ENCODE assay signal across 15 cellular contexts in the genomic region with DNA sequence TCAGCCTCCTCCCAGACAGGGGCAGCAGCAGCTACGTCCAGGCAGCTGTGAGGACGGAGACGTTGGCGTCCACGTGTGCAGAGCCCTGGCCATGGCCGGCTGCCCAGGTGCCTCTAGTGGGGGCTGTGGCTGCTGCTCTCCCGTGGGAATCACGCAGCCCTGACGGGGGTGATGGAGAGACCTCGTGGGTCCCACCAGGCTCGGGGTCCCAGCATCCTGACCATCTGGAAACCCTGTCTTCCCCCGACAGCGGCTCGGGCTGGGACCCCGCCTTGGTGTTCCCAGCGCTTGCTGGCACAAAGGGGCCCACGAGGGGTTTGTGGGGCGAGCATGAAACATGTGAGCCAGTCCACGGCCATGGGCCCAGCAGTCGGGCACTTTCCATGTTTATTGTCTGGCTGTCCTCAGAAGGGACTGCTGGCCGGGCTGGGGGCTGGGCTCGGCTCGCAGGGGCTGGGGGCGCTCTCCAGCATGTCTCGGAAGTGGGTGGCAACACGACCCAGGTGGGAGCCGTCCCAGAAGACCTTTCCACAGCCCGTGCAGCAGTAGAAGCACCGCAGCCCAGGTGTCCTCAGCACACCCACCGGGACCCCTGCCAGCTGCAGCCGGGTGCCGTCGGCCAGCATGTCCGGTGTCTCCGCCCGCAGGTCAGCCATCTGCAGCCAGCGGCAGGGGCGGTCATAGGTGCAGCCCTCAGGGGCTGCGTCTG. TPM values are rescaled to one million over a fixed set of nuclear protein-coding genes. Genes with fewer than 3 reads are reported as not detected.
DNase-seq lines count a peak whose midpoint lies in the region; TF ChIP-seq lines count a peak whose summit lies in the region.
"Had no signal": no experiment of that assay in that cellular context is flagged by ENCODE, and none has a peak within 500 bp of the region (broad histone marks: within the 10 kb centered on the region; RNA-seq: fewer than 3 reads in every experiment).

No MANE protein-coding gene starts in this region.

- intact Hi-C loops in transverse colon (cut with DNase I; ENCODE audit: low total_unique reads): no loop called here

- H3K36me3 ChIP-seq in transverse colon (no peaks in the 10 kb centered on the region), tibial nerve (no peaks in the 10 kb centered on the region)

- in situ Hi-C loops in transverse colon (cut with MboI; ENCODE audit: low pct_ligation_motif_present in 1 of 4, low pct_unique_long_range_greater_than_20kb in 1 of 4, low sequenced_read_pairs in 3 of 4): no loop called here

- peak overlapping the region in 1 of 2 donors; percentile 80 for H3K27ac ChIP-seq in coronary artery
- H3K27ac ChIP-seq in transverse colon: peak overlapping the region; percentile 86 to 98 (median 96)
- peak overlapping the region in 2 of 4 donors; percentile 64 to 86 for H3K27ac ChIP-seq in tibial nerve
- H3K27ac ChIP-seq: SK-N-MC had no signal

- 17% methylated on average over 32 of the region's 39 CpGs; no CpG with 5 or more reads in 1 of the 2 donors for WGBS in transverse colon (ENCODE audit: low coverage in 1 of 2), 2 donors
- 29 to 57% methylated on average over 16 to 23 of the region's 39 CpGs for whole genome bisulfite sequencing in tibial nerve, 2 donors

- H3K4me1 ChIP-seq in transverse colon (peaks cover 34 to 75% (median 69%) of the 10 kb centered on the region in 4 donors), tibial nerve (peaks cover 0 to 59% (median 33%) of the 10 kb centered on the region in 4 donors)

- H3K9me3 ChIP-seq in transverse colon (no peaks in the 10 kb centered on the region), tibial nerve (no peaks in the 10 kb centered on the region)
- H3K9me3 ChIP-seq: testis had no signal

- no peak for TF ChIP-seq CTCF in coronary artery (IDR thresholded peaks at IDR 0.05)
- TF ChIP-seq CTCF in transverse colon (IDR thresholded peaks at IDR 0.05): no peak
- TF ChIP-seq CTCF in tibial nerve (IDR thresholded peaks at IDR 0.05): no peak

- no peaks in the 10 kb centered on the region for H3K27me3 ChIP-seq in transverse colon
- H3K27me3 ChIP-seq in tibial nerve: peaks cover 3 to 59% of the 10 kb centered on the region in 2 donors
- H3K27me3 ChIP-seq: testis had no signal

- H3K4me3 ChIP-seq in coronary artery: peak overlapping the region; percentile 10
- H3K4me3 ChIP-seq in transverse colon: peak overlapping the region in 3 of 4 donors; percentile 0 to 53 (median 24)
- peak overlapping the region in 1 of 4 donors; percentile 2 for H3K4me3 ChIP-seq in tibial nerve
- H3K4me3 ChIP-seq: SK-N-MC, testis had no signal

- no peak for TF ChIP-seq EP300 in transverse colon (IDR thresholded peaks at IDR 0.05; ENCODE audit: low read depth)
- TF ChIP-seq EP300 in tibial nerve (IDR thresholded peaks at IDR 0.05): no peak

- peak; percentile 58 for DNase-seq in activated CD8-positive, alpha-beta memory T cell treated with anti-CD3 and anti-CD28 coated beads for 24 hours
- no peak for DNase-seq in activated CD8-positive, alpha-beta memory T cell treated with anti-CD3 and anti-CD28 coated beads, Interleukin-2, amount 50 U/mL, for 4 hours
- DNase-seq in coronary artery (ENCODE audit: low spot score): peak; percentile 70
- peak; percentile 68 to 81 for DNase-seq in lung microvascular endothelial cell (ENCODE audit: low read depth in 2 of 2)
- DNase-seq in transverse colon: no peak
- no peak for DNase-seq in AG08395 (ENCODE audit: low spot score)
- no peak for DNase-seq in Kasumi-1 (lab: John Stamatoyannopoulos, UW)
- DNase-seq in tibial nerve (ENCODE audit: low spot score in 2 of 2): no peak
- DNase-seq: activated T-cell treated with anti-CD3 and anti-CD28 coated beads, Interleukin-2, amount 50 U/mL, for 1 hour; DMS79 treated with DMSO at 0.1 percent for 48 hours; hippocampal formation; NCI-H1092 treated with DMSO at 0.1 percent for 48 hours; testis had no signal

- TF ChIP-seq POLR2A in transverse colon (IDR thresholded peaks at IDR 0.05): no peak
- no peak for TF ChIP-seq POLR2A in tibial nerve (IDR thresholded peaks at IDR 0.05)

RNA-seq across cellular contexts. Expression of gene NRARP, which starts 4.6 kb away (rescaled TPM):
- total RNA-seq in lung microvascular endothelial cell: 18.7 and 28.3 TPM in 2 replicates
- total RNA-seq in transverse colon: 100 to 1,000 TPM in 3 of 4 donors, 10 to 100 TPM in 1; 92.0 to 343 (median 134) TPM
- 10 to 100 TPM in 1 of 4 donors, 1 to 10 TPM in 3; 3.1 to 13.5 (median 3.9) TPM for total RNA-seq in tibial nerve

RNA-seq across cellular contexts. Expression of gene TOR4A, which starts 29.2 kb away (rescaled TPM):
- total RNA-seq in lung microvascular endothelial cell (21.4 and 21.8 TPM in 2 replicates), transverse colon (100 to 1,000 TPM in 1 of 4 donors, 10 to 100 TPM in 3; 49.2 to 121 (median 71.7) TPM), tibial nerve (10 to 100 TPM in 1 of 4 donors, 1 to 10 TPM in 3; 3.3 to 11.4 (median 4.3) TPM)

RNA-seq across cellular contexts. Expression of gene NELFB, which starts 51.6 kb away (rescaled TPM):
- 42.9 and 43.7 TPM in 2 replicates for total RNA-seq in lung microvascular endothelial cell
- total RNA-seq in transverse colon: 10 to 100 TPM; 28.1 to 90.5 (median 53.9) TPM
- 10 to 100 TPM; 29.7 to 52.0 (median 38.7) TPM for total RNA-seq in tibial nerve

RNA-seq across cellular contexts. Expression of gene STPG3, which starts 55.6 kb away (rescaled TPM):
- total RNA-seq in lung microvascular endothelial cell: not detected in 2 replicates
- total RNA-seq in transverse colon: not detected
- not detected for total RNA-seq in tibial nerve
- total RNA-seq: A673 had no signal

Comparison
In these comparisons a context has a peak if more than half of its experiments do, and no peak if none do; other contexts are left out.
1. DNase-seq: peak in activated CD8-positive, alpha-beta memory T cell treated with anti-CD3 and anti-CD28 coated beads for 24 hours (single experiment), coronary artery (single experiment) and lung microvascular endothelial cell (2 of 2); none in activated CD8-positive, alpha-beta memory T cell treated with anti-CD3 and anti-CD28 coated beads, Interleukin-2, amount 50 U/mL, for 4 hours (single experiment), transverse colon (single experiment), AG08395 (single experiment), Kasumi-1 (0 of 2) and tibial nerve (0 of 2).